Comparison of ENCODE assay signal across 8 cellular contexts in the genomic region with DNA sequence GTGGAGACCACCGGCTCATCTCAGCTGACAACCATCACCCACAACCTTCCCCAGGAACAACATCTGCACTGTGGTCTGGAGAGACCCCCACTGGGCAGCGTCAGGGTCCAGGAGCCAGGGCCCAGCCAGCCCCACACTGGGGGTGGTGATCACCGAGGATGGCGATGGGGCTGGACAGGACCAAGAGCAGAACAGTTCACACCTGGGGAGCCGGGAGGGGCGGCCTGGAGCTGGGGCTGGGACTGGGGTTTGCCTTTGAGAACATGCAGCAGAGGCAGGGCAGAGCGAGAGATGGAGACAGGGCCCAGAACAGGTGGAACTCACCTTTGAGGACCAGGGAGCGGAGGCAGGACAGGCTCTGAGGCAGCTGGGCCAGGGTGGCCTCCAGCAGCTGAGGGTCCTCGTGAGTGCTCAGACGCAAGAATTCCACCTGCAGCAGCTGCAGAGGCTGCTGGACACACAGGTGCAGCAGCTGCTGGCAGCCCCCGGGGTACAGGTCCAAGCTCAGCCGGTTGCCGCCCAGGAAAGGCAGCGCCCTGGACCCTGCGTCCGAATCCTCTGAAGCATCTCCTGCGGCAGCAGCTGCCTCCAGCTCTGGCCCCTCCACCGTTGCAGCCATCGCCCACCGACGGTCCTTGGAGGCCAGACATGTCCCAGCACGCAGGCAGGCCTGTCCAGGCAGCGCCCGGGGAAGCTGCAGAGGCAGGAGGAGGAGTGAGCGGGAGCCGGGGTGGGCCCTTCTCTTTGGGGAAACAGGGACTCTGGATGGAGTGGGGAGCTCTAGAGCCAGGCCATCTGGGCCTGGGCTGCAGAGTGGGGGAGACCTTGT. TPM values are rescaled to one million over a fixed set of nuclear protein-coding genes. Genes with fewer than 3 reads are reported as not detected.
DNase-seq lines count a peak whose midpoint lies in the region; ATAC-seq, FAIRE-seq and TF ChIP-seq lines count a peak whose summit lies in the region.

No MANE protein-coding gene starts in this region.

- H3K27me3 Mint-ChIP-seq in endodermal cell (ENCODE audit: insufficient read depth), result no peaks in the 10 kb centered on the region

- H3K9ac ChIP-seq in endodermal cell (ENCODE audit: extremely low read depth, low read length, poor library complexity, severe bottlenecking) (peak overlapping the region; percentile 34), rectal smooth muscle tissue (ENCODE audit: low read length) (no peak overlapping the region)

- no peak for TF ChIP-seq POLR2A in GM12892 (IDR thresholded peaks at IDR 0.05; ENCODE audit: low read depth, low read length)

- no peak overlapping the region for H3K27ac ChIP-seq in endodermal cell (ENCODE audit: low read depth, low read length)
- no peak overlapping the region for H3K27ac ChIP-seq in rectal smooth muscle tissue (ENCODE audit: low read depth, low read length)

- WGBS in endodermal cell (ENCODE audit: insufficient coverage in 1 of 2, insufficient read length in 1 of 2), 2 experiments, result 74 to 85% methylated on average over 16 to 26 of the region's 26 CpGs

- H3K27me3 ChIP-seq in endodermal cell (ENCODE audit: control insufficient read depth, insufficient read depth, low read length, poor library complexity, severe bottlenecking), result no peaks in the 10 kb centered on the region
- no peaks in the 10 kb centered on the region for H3K27me3 ChIP-seq in rectal smooth muscle tissue (ENCODE audit: control insufficient read depth, insufficient read depth, low read length)

- DNase-seq in GM12892 (ENCODE audit: insufficient read length) (no peak), NCI-H526 treated with DMSO at 0.1 percent for 48 hours (lab: John Stamatoyannopoulos, UW) (peak; percentile 81), endodermal cell (peak; percentile 68), SW 1271 (lab: John Stamatoyannopoulos, UW) (no peak)
- DNase-seq in NK-92 treated with Interleukin-12 subunit alpha and Interleukin-12 subunit beta, amount 100 ng/mL, for 24 hours (lab: John Stamatoyannopoulos, UW), result no peak

- H3K4me3 ChIP-seq in endodermal cell (ENCODE audit: low read length) (peak overlapping the region; percentile 84), rectal smooth muscle tissue (ENCODE audit: low read length) (peak overlapping the region; percentile 61)

- H3K4me1 Mint-ChIP-seq in endodermal cell, result peaks cover 5% of the 10 kb centered on the region

- H3K4me3 Mint-ChIP-seq in endodermal cell, result peak overlapping the region; percentile 63

- no peaks in the 10 kb centered on the region for H3K9me3 Mint-ChIP-seq in endodermal cell

- ATAC-seq in GM18873 (IDR thresholded peaks at IDR 0.05; ENCODE audit: low FRiP score, unreplicated experiment) (no peak), GM18907 (IDR thresholded peaks at IDR 0.05; ENCODE audit: unreplicated experiment) (no peak)

- no peaks in the 10 kb centered on the region for H3K4me1 ChIP-seq in endodermal cell (ENCODE audit: control insufficient read depth, insufficient read depth, low read length)
- H3K4me1 ChIP-seq in rectal smooth muscle tissue (ENCODE audit: control insufficient read depth, insufficient read depth, low read length), result peaks cover 11% of the 10 kb centered on the region

- H3K9me3 ChIP-seq in endodermal cell (ENCODE audit: control insufficient read depth, low read length), result no peaks in the 10 kb centered on the region

- H3K27ac Mint-ChIP-seq in endodermal cell, result no peak overlapping the region

- H3K36me3 Mint-ChIP-seq in endodermal cell (ENCODE audit: low read depth), result peaks cover 6% of the 10 kb centered on the region

- no peak for TF ChIP-seq CTCF in endodermal cell (conservative IDR thresholded peaks at IDR 0.05)

- FAIRE-seq in GM12892 (lab: Jason Lieb, UNC), result peak; percentile 76

- H3K36me3 ChIP-seq in endodermal cell (ENCODE audit: control insufficient read depth, insufficient read depth, low read length) (peaks cover 5% of the 10 kb centered on the region), rectal smooth muscle tissue (ENCODE audit: control insufficient read depth, insufficient read depth, low read length) (peaks cover 3% of the 10 kb centered on the region)

RNA-seq across cellular contexts. Expression of gene PIDD1, which starts 1.0 kb away (rescaled TPM):
- polyA plus RNA-seq in GM12892 (2012; ENCODE audit: missing spikeins), result 5.0 TPM
- 10 to 100 TPM; 39.9 to 48.8 TPM for total RNA-seq in endodermal cell
- polyA plus RNA-seq in endodermal cell (2013, experiment 1 of 2), result 34.3 TPM
- 24.6 TPM for polyA plus RNA-seq in endodermal cell (2013, experiment 2 of 2)

RNA-seq across cellular contexts. Expression of gene RPLP2, which starts 5.8 kb away (rescaled TPM):
- polyA plus RNA-seq in GM12892 (2012; ENCODE audit: missing spikeins), result 3,963 TPM
- 1,000 to 10,000 TPM; 1,966 to 2,020 TPM for total RNA-seq in endodermal cell
- 1,769 TPM for polyA plus RNA-seq in endodermal cell (2013, experiment 1 of 2)
- polyA plus RNA-seq in endodermal cell (2013, experiment 2 of 2), result 1,602 TPM

RNA-seq across cellular contexts. Expression of gene SLC25A22, which starts 5.9 kb away (rescaled TPM):
- polyA plus RNA-seq in GM12892 (2012; ENCODE audit: missing spikeins), result 5.7 TPM
- total RNA-seq in endodermal cell, result 10 to 100 TPM; 46.5 to 56.2 TPM
- 32.4 TPM for polyA plus RNA-seq in endodermal cell (2013, experiment 1 of 2)
- polyA plus RNA-seq in endodermal cell (2013, experiment 2 of 2), result 28.6 TPM

RNA-seq across cellular contexts. Expression of gene CEND1, which starts 14.1 kb away (rescaled TPM):
- polyA plus RNA-seq in GM12892 (2012; ENCODE audit: missing spikeins), result 1.9 TPM
- not detected for total RNA-seq in endodermal cell
- polyA plus RNA-seq in endodermal cell (2013, experiment 1 of 2), result 1.1 TPM
- 0.87 TPM for polyA plus RNA-seq in endodermal cell (2013, experiment 2 of 2)

RNA-seq across cellular contexts. Expression of gene PNPLA2, which starts 14.7 kb away (rescaled TPM):
- 5.5 TPM for polyA plus RNA-seq in GM12892 (2012; ENCODE audit: missing spikeins)
- total RNA-seq in endodermal cell, result 10 to 100 TPM; 77.0 to 77.6 TPM
- 35.9 TPM for polyA plus RNA-seq in endodermal cell (2013, experiment 1 of 2)
- polyA plus RNA-seq in endodermal cell (2013, experiment 2 of 2), result 30.1 TPM

Comparison
In these comparisons a context has a peak if more than half of its experiments do, and no peak if none do; other contexts are left out.
1. DNase-seq: peak in NCI-H526 treated with DMSO at 0.1 percent for 48 hours (single experiment) and endodermal cell (single experiment); none in GM12892 (single experiment), NK-92 treated with Interleukin-12 subunit alpha and Interleukin-12 subunit beta, amount 100 ng/mL, for 24 hours (single experiment) and SW 1271 (0 of 2).